16 cellular contexts compared by ENCODE assay signal in the genomic region with DNA sequence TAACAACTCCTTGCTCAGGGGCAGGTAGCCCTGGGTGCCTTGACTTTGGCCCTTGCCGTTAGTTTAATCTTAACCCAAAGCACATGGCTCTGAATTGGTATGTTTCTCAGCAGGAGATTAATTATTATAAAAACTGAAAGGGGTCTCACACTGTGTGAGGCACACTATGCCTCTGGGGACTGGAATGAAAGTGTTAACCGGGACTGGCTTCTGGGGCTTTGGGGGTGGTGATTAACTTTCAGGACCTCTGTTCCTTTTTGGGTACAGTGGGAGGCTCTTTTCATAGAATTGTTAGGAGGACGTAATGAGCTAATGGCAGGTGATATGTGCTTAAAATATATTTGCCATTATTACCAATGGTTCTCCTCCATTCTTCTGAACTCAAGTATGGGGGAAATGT.
"Had no signal": no experiment of that assay in that cellular context is flagged by ENCODE, and none has a peak within 500 bp of the region (broad histone marks: within the 10 kb centered on the region; RNA-seq: fewer than 3 reads in every experiment).

No MANE protein-coding gene starts in this region.

- H3K27ac Mint-ChIP-seq: activated naive CD4-positive, alpha-beta T cell treated with anti-CD3 and anti-CD28 coated beads, Interleukin-2, amount 50 U/mL, for 24 hours; activated T-cell treated with anti-CD3 and anti-CD28 coated beads, Interleukin-2, amount 50 U/mL, for 24 hours; T-helper 2 cell treated with Interferon-gamma antibody and Interleukin-4, amounts not matched to agents 5 μg/mL and 100 μg/mL, for 36 hours had no signal

- H3K27me3 ChIP-seq: sigmoid colon, uterus had no signal

- H3K36me3 Mint-ChIP-seq: activated naive CD4-positive, alpha-beta T cell treated with anti-CD3 and anti-CD28 coated beads, Interleukin-2, amount 50 U/mL, for 24 hours had no signal

- H3K36me3 ChIP-seq: brain microvascular endothelial cell, lower lobe of right lung, neutrophil, sigmoid colon, uterus had no signal

- DNase-seq: activated CD4-positive, alpha-beta T cell treated with anti-CD3 and anti-CD28 coated beads, Interleukin-2, amount 50 U/mL, for 4 hours; activated effector memory CD4-positive, alpha-beta T cell treated with Interleukin-2 at 50 U/mL for 16 hours; activated T-cell treated with anti-CD3 and anti-CD28 coated beads, Interleukin-2, amount 50 U/mL, for 24 hours; amniotic stem cell; brain microvascular endothelial cell; foreskin melanocyte; lower lobe of right lung; midbrain; sigmoid colon; stimulated activated CD4-positive, alpha-beta T cell treated with anti-CD3 and anti-CD28 coated beads, Interleukin-12 subunit alpha, Interleukin-12 subunit beta, amount 100 ng/mL, for 4 hours; stimulated activated naive CD4-positive, alpha-beta T cell treated with Interleukin-2 at 50 U/mL for 16 hours; SW 1271; uterus had no signal

- H3K9me3 ChIP-seq: lower lobe of right lung, neutrophil, sigmoid colon, uterus had no signal

- H3K4me1 ChIP-seq: uterus had no signal

- H3K27ac ChIP-seq: brain microvascular endothelial cell, lower lobe of right lung, neutrophil had no signal

- H3K4me3 Mint-ChIP-seq: activated naive CD4-positive, alpha-beta T cell treated with anti-CD3 and anti-CD28 coated beads, Interleukin-2, amount 50 U/mL, for 24 hours; activated T-cell treated with anti-CD3 and anti-CD28 coated beads, Interleukin-2, amount 50 U/mL, for 24 hours; T-helper 2 cell treated with Interferon-gamma antibody and Interleukin-4, amounts not matched to agents 5 μg/mL and 100 μg/mL, for 36 hours had no signal

- H3K4me3 ChIP-seq: lower lobe of right lung, sigmoid colon, uterus had no signal

- H3K9me3 Mint-ChIP-seq: activated naive CD4-positive, alpha-beta T cell treated with anti-CD3 and anti-CD28 coated beads, Interleukin-2, amount 50 U/mL, for 24 hours; activated T-cell treated with anti-CD3 and anti-CD28 coated beads, Interleukin-2, amount 50 U/mL, for 24 hours; T-helper 2 cell treated with Interferon-gamma antibody and Interleukin-4, amounts not matched to agents 5 μg/mL and 100 μg/mL, for 36 hours had no signal

- H3K27me3 Mint-ChIP-seq: activated naive CD4-positive, alpha-beta T cell treated with anti-CD3 and anti-CD28 coated beads, Interleukin-2, amount 50 U/mL, for 24 hours had no signal

- ATAC-seq: lower lobe of right lung had no signal
